Comparison of ENCODE assay signal across 2 cellular contexts in genomic region chr6:52555531-52556228, GRCh38.
TF ChIP-seq lines count a peak whose summit lies in the region.

No MANE protein-coding gene starts in this region.

TF ChIP-seq in SK-N-SH, 30 proteins besides CTCF, POLR2A, EP300 and RAD21:
- 0 out of 2 replicates have a peak, but pooled peaks have one; percentile 17 for TF ChIP-seq PBX3 (IDR thresholded peaks at IDR 0.05)
- TF ChIP-seq SMC3 (IDR thresholded peaks at IDR 0.05; ENCODE audit: low read depth, low read length): no peak
TF ChIP-seq in SK-N-SH: peak in this region for 1.

TF ChIP-seq in HEK293T, 16 proteins besides CTCF, POLR2A, EP300 and RAD21:
- TF ChIP-seq FOXM1 (IDR thresholded peaks at IDR 0.05; ENCODE audit: borderline replicate concordance) (no peak), NFRKB (IDR thresholded peaks at IDR 0.05) (no peak), PKNOX1 (IDR thresholded peaks at IDR 0.05) (no peak), HDGF (IDR thresholded peaks at IDR 0.05; ENCODE audit: borderline replicate concordance) (no peak), FOXK2 (IDR thresholded peaks at IDR 0.05) (no peak), ELF4 (IDR thresholded peaks at IDR 0.05) (no peak), ZNF384 (IDR thresholded peaks at IDR 0.05) (no peak), ARNT (IDR thresholded peaks at IDR 0.05) (no peak)
